Comparison of ENCODE assay signal across 8 cellular contexts in the genomic region with DNA sequence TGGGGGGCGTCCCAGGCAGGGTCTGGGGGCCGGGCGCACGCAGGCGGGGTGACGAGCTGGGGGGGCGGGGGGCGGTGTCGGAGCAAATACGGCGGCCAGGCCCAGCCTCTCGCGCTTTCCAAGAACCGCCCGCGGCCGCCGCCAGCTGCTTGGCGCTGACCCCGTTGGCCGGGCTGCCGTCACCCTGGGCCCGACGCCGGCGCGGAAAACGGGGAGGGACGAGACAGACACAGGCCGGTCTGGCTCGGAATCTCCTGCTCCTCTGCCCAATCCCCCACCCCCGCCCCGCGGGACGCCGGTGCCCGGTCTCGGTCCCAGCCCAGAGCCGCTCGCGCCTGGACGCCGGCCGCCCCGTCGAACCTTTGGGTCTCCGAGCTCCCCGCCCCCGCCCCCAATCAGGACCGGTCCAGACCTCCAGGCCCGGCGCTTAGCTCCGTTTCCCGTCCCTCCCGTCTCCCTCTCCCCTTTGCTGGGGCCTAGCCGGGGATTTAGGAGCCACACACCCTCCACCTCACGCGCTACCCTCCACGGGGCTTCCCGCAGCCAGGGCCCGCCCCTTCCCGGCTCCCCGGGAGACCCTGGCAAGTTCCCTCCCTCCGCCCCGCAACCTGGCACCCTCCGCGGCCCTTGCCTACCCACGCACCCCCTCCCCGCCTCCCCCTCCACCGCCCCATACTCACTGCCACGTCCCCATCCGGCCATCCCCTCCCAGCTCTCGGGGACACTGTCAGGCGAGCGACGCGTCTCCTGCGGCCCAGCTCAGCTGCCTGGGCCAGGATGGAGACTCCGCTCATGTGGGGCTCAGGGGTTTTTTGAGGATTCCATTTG. TPM values are rescaled to one million over a fixed set of nuclear protein-coding genes. Genes with fewer than 3 reads are reported as not detected.
A peak's percentile ranks its signal among the peaks of the same experiment; 100 is the strongest.
DNase-seq lines count a peak whose midpoint lies in the region; ATAC-seq and TF ChIP-seq lines count a peak whose summit lies in the region.

No MANE protein-coding gene starts in this region.

- no peaks in the 10 kb centered on the region for H4K20me1 ChIP-seq in Karpas-422 (ENCODE audit: insufficient read depth, low read depth, low read length)

- H3K36me3 ChIP-seq in Karpas-422 (ENCODE audit: insufficient read depth, low read length) (no peaks in the 10 kb centered on the region), iPS DF 6.9 (ENCODE audit: control insufficient read depth, insufficient read depth, low read length) (no peaks in the 10 kb centered on the region), spleen (peaks cover 0 to 36% (median 7%) of the 10 kb centered on the region in 6 donors)

- peak overlapping the region; percentile 36; the same call in 1 of the 2 replicates for H3K9ac ChIP-seq in Karpas-422 (ENCODE audit: low read length)

- DNase-seq in Karpas-422 (no peak), activated gamma-delta T cell treated with Interleukin-2 at 50 U/mL for 16 hours (peak; percentile 36), iPS DF 6.9 (ENCODE audit: low read depth, low spot score) (no peak), spleen (peak; percentile 86), NCI-H1092 (lab: John Stamatoyannopoulos, UW) (no peak), HPDE6-E6E7 (ENCODE audit: extremely low spot score) (no peak), CD1c-positive myeloid dendritic cell (ENCODE audit: extremely low spot score) (no peak)

- no peak overlapping the region for H3K27ac ChIP-seq in Karpas-422 (ENCODE audit: low read length)
- no peak overlapping the region for H3K27ac ChIP-seq in iPS DF 6.9 (ENCODE audit: low read length)
- H3K27ac ChIP-seq in spleen = peak overlapping the region; percentile 57 to 91 (median 84)

- H2AFZ ChIP-seq in Karpas-422 (ENCODE audit: low read length) = no peak overlapping the region

- WGBS in iPS DF 6.9 (ENCODE audit: insufficient coverage, insufficient read length) = no CpG with 5 or more reads among the region's 79 CpGs
- 7 to 16% (median 10%) methylated on average over 20 to 79 of the region's 79 CpGs for WGBS in spleen, 5 donors

- H3K4me2 ChIP-seq in Karpas-422 (ENCODE audit: low read depth, low read length, poor library complexity, severe bottlenecking) = peak overlapping the region; percentile 47

- no peak for TF ChIP-seq CTCF in spleen (IDR thresholded peaks at IDR 0.05 in 8 of 11, conservative IDR thresholded peaks at IDR 0.05 in 3 of 11)

- intact Hi-C loops in spleen (cut with DNase I; ENCODE audit: low total_unique reads) = no loop called here

- H3K9me2 ChIP-seq in Karpas-422 (replicated peaks; ENCODE audit: insufficient read depth, low read length) = no peaks in the 10 kb centered on the region

- no peaks in the 10 kb centered on the region for H3K9me3 ChIP-seq in Karpas-422 (ENCODE audit: low read length)
- no peaks in the 10 kb centered on the region for H3K9me3 ChIP-seq in iPS DF 6.9 (ENCODE audit: control insufficient read depth, insufficient read depth, low read length)
- H3K9me3 ChIP-seq in spleen = no peaks in the 10 kb centered on the region

- no peaks in the 10 kb centered on the region for H3K79me2 ChIP-seq in Karpas-422 (ENCODE audit: low read length)

- ATAC-seq in HG03025 (IDR thresholded peaks at IDR 0.05; ENCODE audit: low FRiP score, unreplicated experiment) = no peak

- H3K4me3 ChIP-seq in Karpas-422 (ENCODE audit: low read length) (no peak overlapping the region), iPS DF 6.9 (ENCODE audit: low read length) (peak overlapping the region; percentile 5; the same call in 1 of the 2 replicates), spleen (peak overlapping the region in 6 of 8 donors; percentile 19 to 71 (median 46))

- H3K4me1 ChIP-seq in Karpas-422 (ENCODE audit: low read length) = peaks cover 22% of the 10 kb centered on the region
- peaks cover 3% of the 10 kb centered on the region; the same call in 1 of the 2 replicates for H3K4me1 ChIP-seq in iPS DF 6.9 (ENCODE audit: control insufficient read depth, insufficient read depth, low read length)
- H3K4me1 ChIP-seq in spleen = peaks cover 0 to 46% (median 28%) of the 10 kb centered on the region in 6 donors

- H3K27me3 ChIP-seq in Karpas-422 (ENCODE audit: low read length) = no peaks in the 10 kb centered on the region
- no peaks in the 10 kb centered on the region; the same call in 1 of the 2 replicates for H3K27me3 ChIP-seq in iPS DF 6.9 (ENCODE audit: control insufficient read depth, insufficient read depth, low read length)
- peaks cover 3 to 45% (median 22%) of the 10 kb centered on the region in 7 donors for H3K27me3 ChIP-seq in spleen (replicated peaks in 1 of 7)

- no peak for TF ChIP-seq POLR2A in spleen (IDR thresholded peaks at IDR 0.05)

RNA-seq across cellular contexts. Expression of a gene that starts 0.8 kb away (rescaled TPM):
- 1.3 and 2.7 TPM in 2 replicates for total RNA-seq in Karpas-422 (2014; rRNA removed; shearing (Covaris generic); ENCODE audit: low replicate concordance)
- total RNA-seq in spleen = 1 to 10 TPM; 1.4 to 7.3 (median 5.8) TPM
- 1 to 10 TPM; 4.2 to 9.3 (median 6.3) TPM for polyA plus RNA-seq in spleen

RNA-seq across cellular contexts. Expression of a gene that starts 15.9 kb away (rescaled TPM):
- 24.8 and 54.3 TPM in 2 replicates for total RNA-seq in Karpas-422 (2014; rRNA removed; shearing (Covaris generic); ENCODE audit: low replicate concordance)
- 10 to 100 TPM; 46.2 to 76.5 (median 72.0) TPM for total RNA-seq in spleen
- polyA plus RNA-seq in spleen = 100 to 1,000 TPM in 1 of 3 donors, 10 to 100 TPM in 2; 49.6 to 165 (median 74.1) TPM

RNA-seq across cellular contexts. Expression of a gene that starts 27.6 kb away (rescaled TPM):
- total RNA-seq in Karpas-422 (2014; rRNA removed; shearing (Covaris generic); ENCODE audit: low replicate concordance) = 11.4 and 16.1 TPM in 2 replicates
- 10 to 100 TPM; 19.4 to 34.1 (median 27.9) TPM for total RNA-seq in spleen
- polyA plus RNA-seq in spleen = 10 to 100 TPM; 20.0 to 38.2 (median 31.2) TPM

RNA-seq across cellular contexts. Expression of a gene that starts 31.2 kb away (rescaled TPM):
- 0.14 TPM in 1 of 2 replicates, not detected in the other for total RNA-seq in Karpas-422 (2014; rRNA removed; shearing (Covaris generic); ENCODE audit: low replicate concordance)
- total RNA-seq in spleen = 1 to 10 TPM; 2.2 to 8.8 (median 5.6) TPM
- 1 to 10 TPM; 2.2 to 4.4 (median 3.4) TPM for polyA plus RNA-seq in spleen

RNA-seq across cellular contexts. Expression of a gene that starts 56.5 kb away (rescaled TPM):
- 70.9 and 80.6 TPM in 2 replicates for total RNA-seq in Karpas-422 (2014; rRNA removed; shearing (Covaris generic); ENCODE audit: low replicate concordance)
- 100 to 1,000 TPM in 5 of 7 donors, 10 to 100 TPM in 2; 86.7 to 168 (median 111) TPM for total RNA-seq in spleen
- 100 to 1,000 TPM in 1 of 3 donors, 10 to 100 TPM in 2; 89.2 to 121 (median 90.4) TPM for polyA plus RNA-seq in spleen

Comparison
In these comparisons a context has a peak if more than half of its experiments do, and no peak if none do; other contexts are left out.
1. DNase-seq: peak in activated gamma-delta T cell treated with Interleukin-2 at 50 U/mL for 16 hours (single experiment) and spleen (single experiment); none in Karpas-422 (single experiment), iPS DF 6.9 (single experiment), NCI-H1092 (single experiment), HPDE6-E6E7 (single experiment) and CD1c-positive myeloid dendritic cell (single experiment).
2. H3K27ac ChIP-seq: peak in spleen (8 of 8); none in Karpas-422 (single experiment) and iPS DF 6.9 (single experiment).